12 cellular contexts compared by ENCODE assay signal in the genomic region with DNA sequence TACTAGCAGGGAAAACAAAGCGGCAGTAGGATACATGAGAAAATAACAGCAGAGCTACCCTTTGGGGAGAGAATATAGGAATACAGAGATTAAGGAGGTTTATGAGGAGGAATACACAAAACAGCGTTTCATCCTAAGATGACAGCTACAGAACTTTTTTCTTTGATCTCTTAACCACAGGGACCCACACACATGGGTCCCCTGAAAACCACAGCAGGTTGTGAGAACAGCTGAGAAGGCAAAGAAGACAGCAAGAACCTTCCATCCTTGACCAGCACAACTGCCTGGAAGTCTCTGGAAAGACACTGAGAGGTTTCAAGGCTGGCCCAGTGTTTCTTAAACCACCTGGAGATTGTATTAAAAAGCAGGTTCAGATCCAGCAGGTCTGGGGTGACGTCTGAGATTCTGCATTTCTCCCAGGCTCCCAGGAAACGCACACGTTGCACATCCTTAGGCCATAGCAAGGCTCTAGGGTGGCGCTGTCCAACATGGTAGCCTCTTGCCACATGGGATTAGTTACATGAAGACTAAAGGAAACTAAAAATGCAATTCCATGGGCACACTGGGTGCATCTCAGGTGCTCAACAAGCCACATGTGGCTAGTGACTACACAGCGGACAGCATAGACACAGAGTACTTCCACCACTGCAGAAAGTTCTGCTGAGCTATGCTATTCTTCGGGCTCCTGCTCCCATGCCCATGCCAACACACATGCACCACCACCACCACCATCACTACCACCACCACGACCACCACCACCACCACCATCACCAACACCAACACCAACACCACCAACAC.
DNase-seq lines count a peak whose midpoint lies in the region; ATAC-seq lines count a peak whose summit lies in the region.
"Had no signal": no experiment of that assay in that cellular context is flagged by ENCODE, and none has a peak within 500 bp of the region (broad histone marks: within the 10 kb centered on the region; RNA-seq: fewer than 3 reads in every experiment).

No MANE protein-coding gene starts in this region.

- intact Hi-C loops in activated CD4-positive, alpha-beta T cell treated with anti-CD3 and anti-CD28 coated beads for 36 hours (cut with DNase I, micrococcal nuclease), result no loop called here

- no peak for DNase-seq in activated CD4-positive, alpha-beta T cell treated with anti-CD3 and anti-CD28 coated beads for 36 hours
- DNase-seq in activated CD4-positive, alpha-beta T cell treated with anti-CD3 and anti-CD28 coated beads for 48 hours, result no peak
- peak in 2 of 10 donors; percentile 17 to 22 for DNase-seq in naive thymus-derived CD8-positive, alpha-beta T cell
- no peak for DNase-seq in medulla oblongata (ENCODE audit: extremely low spot score)
- DNase-seq in putamen (ENCODE audit: low spot score), result no peak
- no peak for DNase-seq in NCI-H1694 treated with DMSO at 0.1 percent for 48 hours (lab: John Stamatoyannopoulos, UW)
- DNase-seq: 8988T; activated naive CD4-positive, alpha-beta T cell treated with anti-CD3 and anti-CD28 coated beads, Interleukin-2, amount 50 U/mL, for 16 hours; dorsolateral prefrontal cortex; stimulated activated CD8-positive, alpha-beta memory T cell treated with anti-CD3 and anti-CD28 coated beads, Interleukin-4, amount 100 ng/mL, for 48 hours had no signal

- H3K27ac Mint-ChIP-seq in activated CD4-positive, alpha-beta T cell treated with anti-CD3 and anti-CD28 coated beads for 36 hours, result no peak overlapping the region
- peak overlapping the region in 3 of 10 donors; percentile 4 to 41 (median 19) for H3K27ac Mint-ChIP-seq in naive thymus-derived CD8-positive, alpha-beta T cell

- H3K36me3 Mint-ChIP-seq in activated CD4-positive, alpha-beta T cell treated with anti-CD3 and anti-CD28 coated beads for 36 hours (ENCODE audit: low read depth), result peaks cover 49% of the 10 kb centered on the region
- peaks cover 0 to 24% (median 9%) of the 10 kb centered on the region in 3 donors for H3K36me3 Mint-ChIP-seq in naive thymus-derived CD8-positive, alpha-beta T cell

- CTCF ChIA-PET in activated CD4-positive, alpha-beta T cell treated with anti-CD3 and anti-CD28 coated beads for 36 hours (lab: Charles Lee), result interaction anchor here (0.5 to 1.0 kb wide), 2 partner anchors 92 to 122 kb away, joined by 3 read pairs; no protein-coding TSS in a partner anchor

- ATAC-seq in activated CD4-positive, alpha-beta T cell treated with anti-CD3 and anti-CD28 coated beads for 36 hours, result peak; percentile 36
- peak; percentile 72 for ATAC-seq in GM21717 (IDR thresholded peaks at IDR 0.05; ENCODE audit: unreplicated experiment)
- ATAC-seq in HG03558 (IDR thresholded peaks at IDR 0.05; ENCODE audit: extremely low read depth, unreplicated experiment), result peak; percentile 80
- peak; percentile 39 to 53 for ATAC-seq in naive thymus-derived CD8-positive, alpha-beta T cell

- POLR2A ChIA-PET in activated CD4-positive, alpha-beta T cell treated with anti-CD3 and anti-CD28 coated beads for 36 hours (lab: Charles Lee), result no interaction called here
- POLR2A ChIA-PET in naive thymus-derived CD8-positive, alpha-beta T cell (lab: Charles Lee), result no interaction called here

- H3K4me3 Mint-ChIP-seq in activated CD4-positive, alpha-beta T cell treated with anti-CD3 and anti-CD28 coated beads for 36 hours, result no peak overlapping the region
- peak overlapping the region in 7 of 10 donors; percentile 23 to 63 (median 47) for H3K4me3 Mint-ChIP-seq in naive thymus-derived CD8-positive, alpha-beta T cell

- H3K9me3 Mint-ChIP-seq in activated CD4-positive, alpha-beta T cell treated with anti-CD3 and anti-CD28 coated beads for 36 hours (ENCODE audit: low read depth), result peaks cover 4% of the 10 kb centered on the region
- peaks cover 0 to 10% (median 0%) of the 10 kb centered on the region in 9 donors for H3K9me3 Mint-ChIP-seq in naive thymus-derived CD8-positive, alpha-beta T cell

- peaks cover 40% of the 10 kb centered on the region for H3K4me1 Mint-ChIP-seq in activated CD4-positive, alpha-beta T cell treated with anti-CD3 and anti-CD28 coated beads for 36 hours
- peaks cover 40 to 77% (median 72%) of the 10 kb centered on the region in 4 donors for H3K4me1 Mint-ChIP-seq in naive thymus-derived CD8-positive, alpha-beta T cell

- H3K27me3 Mint-ChIP-seq in activated CD4-positive, alpha-beta T cell treated with anti-CD3 and anti-CD28 coated beads for 36 hours, result no peaks in the 10 kb centered on the region
- no peaks in the 10 kb centered on the region for H3K27me3 Mint-ChIP-seq in naive thymus-derived CD8-positive, alpha-beta T cell
